Comparison of ENCODE assay signal across 2 cellular contexts in genomic region chr4:100422911-100423310, GRCh38.
TF ChIP-seq lines count a peak whose summit lies in the region.

No MANE protein-coding gene starts in this region.

TF ChIP-seq in SK-N-SH treated with all-trans-retinoic acid at 6 μM for 48 hours, 23 proteins besides CTCF, POLR2A, EP300 and RAD21 (continued from another document):
- TF ChIP-seq, protein P1, sequence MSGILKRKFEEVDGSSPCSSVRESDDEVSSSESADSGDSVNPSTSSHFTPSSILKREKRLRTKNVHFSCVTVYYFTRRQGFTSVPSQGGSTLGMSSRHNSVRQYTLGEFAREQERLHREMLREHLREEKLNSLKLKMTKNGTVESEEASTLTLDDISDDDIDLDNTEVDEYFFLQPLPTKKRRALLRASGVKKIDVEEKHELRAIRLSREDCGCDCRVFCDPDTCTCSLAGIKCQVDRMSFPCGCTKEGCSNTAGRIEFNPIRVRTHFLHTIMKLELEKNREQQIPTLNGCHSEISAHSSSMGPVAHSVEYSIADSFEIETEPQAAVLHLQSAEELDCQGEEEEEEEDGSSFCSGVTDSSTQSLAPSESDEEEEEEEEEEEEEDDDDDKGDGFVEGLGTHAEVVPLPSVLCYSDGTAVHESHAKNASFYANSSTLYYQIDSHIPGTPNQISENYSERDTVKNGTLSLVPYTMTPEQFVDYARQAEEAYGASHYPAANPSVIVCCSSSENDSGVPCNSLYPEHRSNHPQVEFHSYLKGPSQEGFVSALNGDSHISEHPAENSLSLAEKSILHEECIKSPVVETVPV (CRISPR knock-in tag; IDR thresholded peaks at IDR 0.05) = no peak
- TF ChIP-seq GLIS3 (CRISPR knock-in tag; IDR thresholded peaks at IDR 0.05) = no peak
- TF ChIP-seq, protein P2, sequence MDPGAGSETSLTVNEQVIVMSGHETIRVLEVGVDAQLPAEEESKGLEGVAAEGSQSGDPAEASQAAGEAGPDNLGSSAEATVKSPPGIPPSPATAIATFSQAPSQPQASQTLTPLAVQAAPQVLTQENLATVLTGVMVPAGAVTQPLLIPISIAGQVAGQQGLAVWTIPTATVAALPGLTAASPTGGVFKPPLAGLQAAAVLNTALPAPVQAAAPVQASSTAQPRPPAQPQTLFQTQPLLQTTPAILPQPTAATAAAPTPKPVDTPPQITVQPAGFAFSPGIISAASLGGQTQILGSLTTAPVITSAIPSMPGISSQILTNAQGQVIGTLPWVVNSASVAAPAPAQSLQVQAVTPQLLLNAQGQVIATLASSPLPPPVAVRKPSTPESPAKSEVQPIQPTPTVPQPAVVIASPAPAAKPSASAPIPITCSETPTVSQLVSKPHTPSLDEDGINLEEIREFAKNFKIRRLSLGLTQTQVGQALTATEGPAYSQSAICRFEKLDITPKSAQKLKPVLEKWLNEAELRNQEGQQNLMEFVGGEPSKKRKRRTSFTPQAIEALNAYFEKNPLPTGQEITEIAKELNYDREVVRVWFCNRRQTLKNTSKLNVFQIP (CRISPR knock-in tag; IDR thresholded peaks at IDR 0.05; ENCODE audit: borderline replicate concordance, low read depth) = no peak
- TF ChIP-seq TCF4 (CRISPR knock-in tag; IDR thresholded peaks at IDR 0.05; ENCODE audit: borderline replicate concordance) = no peak
- no peak for TF ChIP-seq PPARA (CRISPR knock-in tag; IDR thresholded peaks at IDR 0.05; ENCODE audit: borderline replicate concordance)

TF ChIP-seq in H1, 55 proteins besides CTCF, POLR2A, EP300 and RAD21 (continued from another document):
- TF ChIP-seq YY1 (IDR thresholded peaks at IDR 0.05; ENCODE audit: low read depth, low read length) (no peak), RXRA (IDR thresholded peaks at IDR 0.05; ENCODE audit: insufficient read depth, low read depth, low read length) (no peak), GABPA (IDR thresholded peaks at IDR 0.05; ENCODE audit: borderline replicate concordance, insufficient read depth, low read length) (no peak), TAF1 (IDR thresholded peaks at IDR 0.05; ENCODE audit: low read depth, low read length) (no peak), CHD1 (IDR thresholded peaks at IDR 0.05; ENCODE audit: low read depth, low read length) (no peak), KDM4A (IDR thresholded peaks at IDR 0.05; ENCODE audit: low read depth, low read length, severe bottlenecking) (no peak), HDAC2 (IDR thresholded peaks at IDR 0.05; ENCODE audit: borderline replicate concordance in 1 of 2, low read depth in 2 of 2, low read length in 2 of 2) (no peak), KDM5A (IDR thresholded peaks at IDR 0.05; ENCODE audit: low read length) (no peak), TCF12 (IDR thresholded peaks at IDR 0.05; ENCODE audit: low read depth, low read length) (no peak), HDAC6 (IDR thresholded peaks at IDR 0.05; ENCODE audit: low read depth, low read length) (no peak)
